9 cellular contexts compared by ENCODE assay signal in the genomic region with DNA sequence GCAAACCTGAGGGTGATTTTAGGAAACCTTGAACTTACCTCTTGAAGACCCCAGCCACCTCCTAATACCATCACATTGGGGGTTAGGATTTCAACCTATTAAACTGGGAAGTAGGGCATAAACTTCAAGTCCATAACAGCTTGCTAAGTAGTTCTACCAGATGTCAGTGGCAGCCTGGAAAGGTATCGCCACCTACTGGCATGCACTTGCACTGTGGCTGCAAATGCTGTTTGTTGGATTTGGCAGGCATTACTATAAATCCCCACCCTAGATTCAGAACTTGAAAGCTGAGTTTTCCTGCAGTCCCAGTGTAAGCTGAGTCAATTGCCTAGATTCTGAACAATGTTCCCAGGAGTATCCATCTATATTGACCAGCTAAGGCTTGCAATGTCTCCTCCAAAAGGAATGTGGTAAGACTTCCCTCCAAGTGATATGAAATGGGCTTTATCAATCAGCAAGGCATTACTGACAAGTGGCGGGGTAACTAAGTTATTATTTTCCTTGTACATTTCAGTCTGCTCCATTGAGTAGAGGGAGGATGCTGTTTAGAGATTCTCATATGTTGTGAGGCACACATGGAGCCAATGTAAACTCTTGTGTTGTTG.
DNase-seq lines count a peak whose midpoint lies in the region; ATAC-seq and TF ChIP-seq lines count a peak whose summit lies in the region.
"Had no signal": no experiment of that assay in that cellular context is flagged by ENCODE, and none has a peak within 500 bp of the region (broad histone marks: within the 10 kb centered on the region; RNA-seq: fewer than 3 reads in every experiment).

No MANE protein-coding gene starts in this region.

- TF ChIP-seq POLR2A in gastroesophageal sphincter (IDR thresholded peaks at IDR 0.05) (no peak), vagina (IDR thresholded peaks at IDR 0.05) (no peak)

- intact Hi-C loops in PC-3 (cut with micrococcal nuclease) = loop anchor here (1.0 to 5.0 kb wide), 3 partner anchors 176 to 356 kb away; no protein-coding TSS in a partner anchor
- intact Hi-C loops in activated T-helper 1 cell treated with anti-CD3 and anti-CD28 coated beads, Interleukin-12 subunit alpha, Interleukin-12 subunit beta, Interleukin-2, Interleukin-4 antibody, amounts not matched to agents 30 ng/mL and 10 ng/mL and 1 ng/mL, durations not matched to agents 14 hours and 24 hours and 36 hours (cut with micrococcal nuclease) = loop anchor here (1.0 to 5.0 kb wide), 8 partner anchors 73 to 351 kb away; no protein-coding TSS in a partner anchor
- intact Hi-C loops in vagina (cut with DNase I) = no loop called here

- H3K9ac ChIP-seq in PC-3 (ENCODE audit: low read length) = no peak overlapping the region

- BruUV-seq in PC-3 (replicated peaks; lab: Mats Ljungman, UMichigan) = no TSS peak

- peaks cover 24% of the 10 kb centered on the region for H3K36me3 Mint-ChIP-seq in activated T-helper 1 cell treated with anti-CD3 and anti-CD28 coated beads, Interleukin-12 subunit alpha, Interleukin-12 subunit beta, Interleukin-2, Interleukin-4 antibody, amounts not matched to agents 30 ng/mL and 10 ng/mL and 1 ng/mL, durations not matched to agents 14 hours and 24 hours and 36 hours (ENCODE audit: low read depth)

- H3K9me2 ChIP-seq in PC-3 (replicated peaks; ENCODE audit: low read length) = no peaks in the 10 kb centered on the region

- no peak overlapping the region for H2AFZ ChIP-seq in PC-3 (ENCODE audit: low read length)

- no peaks in the 10 kb centered on the region for H3K27me3 ChIP-seq in PC-3 (ENCODE audit: low read length)
- H3K27me3 ChIP-seq in gastroesophageal sphincter = no peaks in the 10 kb centered on the region
- H3K27me3 ChIP-seq in vagina = no peaks in the 10 kb centered on the region

- no peak overlapping the region for H3K27ac Mint-ChIP-seq in activated T-helper 1 cell treated with anti-CD3 and anti-CD28 coated beads, Interleukin-12 subunit alpha, Interleukin-12 subunit beta, Interleukin-2, Interleukin-4 antibody, amounts not matched to agents 30 ng/mL and 10 ng/mL and 1 ng/mL, durations not matched to agents 14 hours and 24 hours and 36 hours
- H3K27ac Mint-ChIP-seq: activated naive CD8-positive, alpha-beta T cell had no signal

- no peaks in the 10 kb centered on the region for H3K79me2 ChIP-seq in PC-3 (ENCODE audit: low read length)

- no peaks in the 10 kb centered on the region for H3F3A ChIP-seq in PC-3 (ENCODE audit: low read length, unreplicated experiment)

- H3K4me1 ChIP-seq in PC-3 (ENCODE audit: insufficient read depth, low read length) (no peaks in the 10 kb centered on the region), gastroesophageal sphincter (no peaks in the 10 kb centered on the region), vagina (no peaks in the 10 kb centered on the region)

- CTCF ChIA-PET in PC-3 (lab: Charles Lee) = interaction anchor here (0.7 to 1.1 kb wide), 4 partner anchors 322 to 350 kb away, joined by 3 to 6 read pairs (median 4); no protein-coding TSS in a partner anchor

- TF ChIP-seq EP300 in gastroesophageal sphincter (IDR thresholded peaks at IDR 0.05) = no peak

- no peak overlapping the region for H3K4me3 Mint-ChIP-seq in activated T-helper 1 cell treated with anti-CD3 and anti-CD28 coated beads, Interleukin-12 subunit alpha, Interleukin-12 subunit beta, Interleukin-2, Interleukin-4 antibody, amounts not matched to agents 30 ng/mL and 10 ng/mL and 1 ng/mL, durations not matched to agents 14 hours and 24 hours and 36 hours
- H3K4me3 Mint-ChIP-seq: activated naive CD8-positive, alpha-beta T cell had no signal

- WGBS in gastroesophageal sphincter (ENCODE audit: low coverage in 1 of 2), 2 donors = 71 to 73% methylated on average over 2 of the region's 2 CpGs

- POLR2A ChIA-PET in PC-3 (lab: Charles Lee; ENCODE audit: unreplicated experiment) = no interaction called here

- H3K9me3 Mint-ChIP-seq in activated T-helper 1 cell treated with anti-CD3 and anti-CD28 coated beads, Interleukin-12 subunit alpha, Interleukin-12 subunit beta, Interleukin-2, Interleukin-4 antibody, amounts not matched to agents 30 ng/mL and 10 ng/mL and 1 ng/mL, durations not matched to agents 14 hours and 24 hours and 36 hours = peaks cover 49% of the 10 kb centered on the region

- no peak overlapping the region for H3K27ac ChIP-seq in PC-3 (ENCODE audit: low read length)
- H3K27ac ChIP-seq in gastroesophageal sphincter = no peak overlapping the region
- H3K27ac ChIP-seq in vagina = no peak overlapping the region

- H3K9me3 ChIP-seq in PC-3 (ENCODE audit: low read length) = no peaks in the 10 kb centered on the region
- H3K9me3 ChIP-seq in gastroesophageal sphincter = peaks cover 0 to 8% (median 0%) of the 10 kb centered on the region in 3 donors
- H3K9me3 ChIP-seq in vagina = no peaks in the 10 kb centered on the region

- H3K4me3 ChIP-seq in PC-3 (ENCODE audit: low read length) = no peak overlapping the region
- no peak overlapping the region for H3K4me3 ChIP-seq in gastroesophageal sphincter
- no peak overlapping the region for H3K4me3 ChIP-seq in vagina

- H3K4me2 ChIP-seq in PC-3 (ENCODE audit: low read length) = no peak overlapping the region

- TF ChIP-seq CTCF in PC-3 (conservative IDR thresholded peaks at IDR 0.05; ENCODE audit: low read depth, low read length) (peak; percentile 82), gastroesophageal sphincter (IDR thresholded peaks at IDR 0.05) (peak in 1 of 4 experiments; percentile 48), vagina (IDR thresholded peaks at IDR 0.05) (peak in 1 of 3 experiments; percentile 14)

- H3K36me3 ChIP-seq in PC-3 (ENCODE audit: low read depth, low read length) (no peaks in the 10 kb centered on the region), gastroesophageal sphincter (no peaks in the 10 kb centered on the region), vagina (no peaks in the 10 kb centered on the region)

- peak; percentile 80 for DNase-seq in DMS53 (lab: John Stamatoyannopoulos, UW)
- peak; percentile 73 for DNase-seq in PC-3
- peak; percentile 58 for DNase-seq in activated T-helper 1 cell treated with anti-CD3 and anti-CD28 coated beads, Interleukin-12 subunit alpha, Interleukin-12 subunit beta, Interleukin-2, Interleukin-4 antibody, amounts not matched to agents 30 ng/mL and 10 ng/mL and 1 ng/mL, durations not matched to agents 14 hours and 24 hours and 36 hours (ENCODE audit: low spot score)
- peak; percentile 37 for DNase-seq in germinal center (ENCODE audit: low spot score)
- DNase-seq in putamen (ENCODE audit: low spot score) = peak; percentile 73
- no peak for DNase-seq in vagina (ENCODE audit: extremely low spot score in 2 of 2)

- H3K27me3 Mint-ChIP-seq in activated T-helper 1 cell treated with anti-CD3 and anti-CD28 coated beads, Interleukin-12 subunit alpha, Interleukin-12 subunit beta, Interleukin-2, Interleukin-4 antibody, amounts not matched to agents 30 ng/mL and 10 ng/mL and 1 ng/mL, durations not matched to agents 14 hours and 24 hours and 36 hours (ENCODE audit: insufficient read depth) = no peaks in the 10 kb centered on the region
- H3K27me3 Mint-ChIP-seq: activated naive CD8-positive, alpha-beta T cell had no signal

- H3K4me1 Mint-ChIP-seq in activated T-helper 1 cell treated with anti-CD3 and anti-CD28 coated beads, Interleukin-12 subunit alpha, Interleukin-12 subunit beta, Interleukin-2, Interleukin-4 antibody, amounts not matched to agents 30 ng/mL and 10 ng/mL and 1 ng/mL, durations not matched to agents 14 hours and 24 hours and 36 hours (ENCODE audit: low read depth) = peaks cover 31% of the 10 kb centered on the region

- ATAC-seq in HG02678 (IDR thresholded peaks at IDR 0.05; ENCODE audit: unreplicated experiment) = peak; percentile 56
- peak; percentile 73 for ATAC-seq in PC-3
- ATAC-seq in gastroesophageal sphincter = no peak

- H4K20me1 ChIP-seq in PC-3 (ENCODE audit: low read length) = no peaks in the 10 kb centered on the region

Comparison
In these comparisons a context has a peak if more than half of its experiments do, and no peak if none do; other contexts are left out.
1. DNase-seq: peak in DMS53 (single experiment), PC-3 (single experiment), activated T-helper 1 cell treated with anti-CD3 and anti-CD28 coated beads, Interleukin-12 subunit alpha, Interleukin-12 subunit beta, Interleukin-2, Interleukin-4 antibody, amounts not matched to agents 30 ng/mL and 10 ng/mL and 1 ng/mL, durations not matched to agents 14 hours and 24 hours and 36 hours (single experiment), germinal center (single experiment) and putamen (single experiment); none in vagina (0 of 2).